ENCODE assay signal across 1 cellular context in genomic region chr18:48638896-48639771, GRCh38.
TF ChIP-seq lines count a peak whose summit lies in the region.

No MANE protein-coding gene starts in this region.

TF ChIP-seq in IMR-90, 13 proteins besides CTCF, POLR2A, EP300 and RAD21 (continued from another document):
- no peak for TF ChIP-seq SMC3 (IDR thresholded peaks at IDR 0.05; ENCODE audit: low read depth, low read length)
- no peak for TF ChIP-seq FOS (IDR thresholded peaks at IDR 0.05; ENCODE audit: low read depth, low read length)
- TF ChIP-seq MXI1 (IDR thresholded peaks at IDR 0.05; ENCODE audit: borderline replicate concordance, low read depth, low read length), result no peak
- no peak for TF ChIP-seq RCOR1 (IDR thresholded peaks at IDR 0.05; ENCODE audit: insufficient replicate concordance, low read length)
- TF ChIP-seq MAFK (IDR thresholded peaks at IDR 0.05; ENCODE audit: low read depth, low read length), result no peak
